In the genomic region with DNA sequence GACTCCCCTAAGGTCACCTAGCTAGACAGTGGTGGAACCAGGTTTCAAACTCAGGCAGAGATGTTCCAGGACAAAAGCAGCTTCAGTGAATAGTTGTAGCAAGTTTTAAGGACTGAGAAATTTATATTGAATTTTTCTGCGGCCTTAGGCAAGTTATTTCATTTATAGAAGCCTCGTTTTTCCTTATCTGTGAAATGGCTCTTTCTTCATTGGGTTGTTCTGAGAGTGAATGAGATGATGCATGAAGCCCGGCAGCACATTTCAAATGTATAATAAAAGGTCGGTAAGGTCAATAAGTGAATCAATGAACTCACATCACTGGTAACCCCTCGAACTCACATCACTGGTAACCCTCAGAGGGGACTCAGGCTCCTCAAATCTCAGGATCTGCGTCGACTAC, we compare ENCODE assay signal across 10 cellular contexts. TPM values are rescaled to one million over a fixed set of nuclear protein-coding genes. Genes with fewer than 3 reads are reported as not detected.
DNase-seq lines count a peak whose midpoint lies in the region; ATAC-seq and TF ChIP-seq lines count a peak whose summit lies in the region.
"Had no signal": no experiment of that assay in that cellular context is flagged by ENCODE, and none has a peak within 500 bp of the region (broad histone marks: within the 10 kb centered on the region; RNA-seq: fewer than 3 reads in every experiment).

No MANE protein-coding gene starts in this region.

- H3K4me3 Mint-ChIP-seq in CD8-positive, alpha-beta T cell = peak overlapping the region; percentile 80
- H3K4me3 Mint-ChIP-seq in effector memory CD8-positive, alpha-beta T cell = peak overlapping the region; percentile 89 to 94

- no peaks in the 10 kb centered on the region for H3K9me3 Mint-ChIP-seq in CD8-positive, alpha-beta T cell
- no peaks in the 10 kb centered on the region for H3K9me3 Mint-ChIP-seq in effector memory CD8-positive, alpha-beta T cell

- no peak overlapping the region for H3K9ac ChIP-seq in KMS-11
- no peak overlapping the region for H3K9ac ChIP-seq in rectal smooth muscle tissue (ENCODE audit: low read length)

- H3K4me2 ChIP-seq in KMS-11 = peak overlapping the region; percentile 59; the same call in 1 of the 2 replicates

- H3K79me2 ChIP-seq in KMS-11 (ENCODE audit: insufficient read depth, low read depth) = no peaks in the 10 kb centered on the region

- CTCF ChIA-PET in CD8-positive, alpha-beta T cell (lab: Charles Lee) = interaction anchor here (1.3 kb wide), 1 partner anchor 10 kb away, joined by 3 read pairs; no protein-coding TSS in a partner anchor

- H3K27me3 Mint-ChIP-seq in CD8-positive, alpha-beta T cell (ENCODE audit: low read depth) = peaks cover 17% of the 10 kb centered on the region
- peaks cover 24 to 49% of the 10 kb centered on the region in 2 donors for H3K27me3 Mint-ChIP-seq in effector memory CD8-positive, alpha-beta T cell

- no peak overlapping the region for H2AFZ ChIP-seq in KMS-11 (ENCODE audit: low read depth)

- H3K4me3 ChIP-seq in CD8-positive, alpha-beta T cell (ENCODE audit: low read depth, low read length) = no peak overlapping the region
- H3K4me3 ChIP-seq in KMS-11 (IDR thresholded peaks at IDR 0.05; ENCODE audit: insufficient read depth, low read depth, low read length) (no peak overlapping the region), rectal smooth muscle tissue (ENCODE audit: low read length) (no peak overlapping the region)

- no peak for TF ChIP-seq CTCF in CD8-positive, alpha-beta T cell (IDR thresholded peaks at IDR 0.05)
- TF ChIP-seq CTCF in KMS-11 (conservative IDR thresholded peaks at IDR 0.05; ENCODE audit: low read depth, low read length) = no peak

- no peak overlapping the region for H3K27ac ChIP-seq in CD8-positive, alpha-beta T cell (ENCODE audit: low read depth, low read length)
- H3K27ac ChIP-seq in KMS-11 = no peak overlapping the region
- peak overlapping the region; percentile 26 for H3K27ac ChIP-seq in rectal smooth muscle tissue (ENCODE audit: low read depth, low read length)

- intact Hi-C loops in CD8-positive, alpha-beta T cell (cut with DNase I, micrococcal nuclease) = loop anchor here in 1 of 2 experiments (5.0 kb wide), 2 partner anchors 85 to 1470 kb away; a partner anchor contains a TSS

- H3K4me1 ChIP-seq in CD8-positive, alpha-beta T cell (ENCODE audit: insufficient read depth, low read length) = peaks cover 8% of the 10 kb centered on the region
- H3K4me1 ChIP-seq in KMS-11 (ENCODE audit: low read depth, poor library complexity, severe bottlenecking) (peaks cover 23% of the 10 kb centered on the region), rectal smooth muscle tissue (ENCODE audit: control insufficient read depth, insufficient read depth, low read length) (peaks cover 4% of the 10 kb centered on the region)

- no peak for ATAC-seq in CD8-positive, alpha-beta T cell
- no peak for ATAC-seq in effector memory CD8-positive, alpha-beta T cell (replicated peaks)
- ATAC-seq in GM19452 (IDR thresholded peaks at IDR 0.05; ENCODE audit: unreplicated experiment) = no peak
- no peak for ATAC-seq in GM18858 (IDR thresholded peaks at IDR 0.05; ENCODE audit: unreplicated experiment)

- POLR2A ChIA-PET in CD8-positive, alpha-beta T cell (lab: Charles Lee) = no interaction called here

- no peaks in the 10 kb centered on the region for H3K36me3 Mint-ChIP-seq in CD8-positive, alpha-beta T cell
- H3K36me3 Mint-ChIP-seq in effector memory CD8-positive, alpha-beta T cell (ENCODE audit: insufficient read depth) = no peaks in the 10 kb centered on the region

- H3K4me1 Mint-ChIP-seq in CD8-positive, alpha-beta T cell (ENCODE audit: low read depth) = peaks cover 22% of the 10 kb centered on the region
- peaks cover 17 to 19% of the 10 kb centered on the region in 2 donors for H3K4me1 Mint-ChIP-seq in effector memory CD8-positive, alpha-beta T cell (ENCODE audit: low read depth in 2 of 2)

- no peaks in the 10 kb centered on the region for H4K20me1 ChIP-seq in KMS-11 (ENCODE audit: insufficient read depth)

- H3K27ac Mint-ChIP-seq in CD8-positive, alpha-beta T cell = no peak overlapping the region
- H3K27ac Mint-ChIP-seq in effector memory CD8-positive, alpha-beta T cell = no peak overlapping the region

- H3K9me3 ChIP-seq in CD8-positive, alpha-beta T cell (ENCODE audit: low read length) = no peaks in the 10 kb centered on the region

- H3K36me3 ChIP-seq in CD8-positive, alpha-beta T cell (ENCODE audit: insufficient read depth, low read length) = no peaks in the 10 kb centered on the region
- H3K36me3 ChIP-seq in KMS-11 (ENCODE audit: insufficient read depth) (no peaks in the 10 kb centered on the region), rectal smooth muscle tissue (ENCODE audit: control insufficient read depth, insufficient read depth, low read length) (no peaks in the 10 kb centered on the region)

- H3K27me3 ChIP-seq in CD8-positive, alpha-beta T cell (ENCODE audit: insufficient read depth, low read length) = no peaks in the 10 kb centered on the region
- H3K27me3 ChIP-seq in KMS-11 (ENCODE audit: insufficient read depth, low read depth) (no peaks in the 10 kb centered on the region; the same call in 1 of the 2 replicates), rectal smooth muscle tissue (ENCODE audit: control insufficient read depth, insufficient read depth, low read length) (no peaks in the 10 kb centered on the region)

- no peak for DNase-seq in CD8-positive, alpha-beta T cell
- DNase-seq in effector memory CD8-positive, alpha-beta T cell = no peak
- DNase-seq in SW 1271 (lab: John Stamatoyannopoulos, UW) (no peak), CD1c-positive myeloid dendritic cell (ENCODE audit: extremely low spot score) (no peak)
- DNase-seq: kidney, NCI-H526 treated with DMSO at 0.1 percent for 48 hours had no signal

RNA-seq across cellular contexts. Expression of a gene that starts 1.1 kb away (rescaled TPM):
- total RNA-seq in CD8-positive, alpha-beta T cell = under 1 TPM; 0.41 to 0.86 TPM
